ENCODE assay signal across 9 cellular contexts in genomic region chr5:140246378-140247122, GRCh38. TPM values are rescaled to one million over a fixed set of nuclear protein-coding genes. Genes with fewer than 3 reads are reported as not detected.
DNase-seq lines count a peak whose midpoint lies in the region; ATAC-seq and TF ChIP-seq lines count a peak whose summit lies in the region.
"Had no signal": no experiment of that assay in that cellular context is flagged by ENCODE, and none has a peak within 500 bp of the region (broad histone marks: within the 10 kb centered on the region; RNA-seq: fewer than 3 reads in every experiment).

No MANE protein-coding gene starts in this region.

- POLR2A ChIA-PET in CD8-positive, alpha-beta T cell (lab: Charles Lee): no interaction called here

- no peak for TF ChIP-seq CTCF in heart right ventricle (IDR thresholded peaks at IDR 0.05)
- TF ChIP-seq CTCF in CD8-positive, alpha-beta T cell (IDR thresholded peaks at IDR 0.05): no peak

- DNase-seq in ELF-1 (ENCODE audit: low read depth, low spot score) (peak; percentile 76), heart right ventricle (peak; percentile 47 to 59), renal cortical epithelial cell (ENCODE audit: low read depth) (peak; percentile 67), NCI-H82 (lab: John Stamatoyannopoulos, UW) (no peak), NCI-H128 (lab: John Stamatoyannopoulos, UW; ENCODE audit: unreplicated experiment) (no peak)
- DNase-seq in CD8-positive, alpha-beta T cell: no peak

- CTCF ChIA-PET in CD8-positive, alpha-beta T cell (lab: Charles Lee): interaction anchor here (0.6 to 14.5 kb wide), 7 partner anchors 9 to 174 kb away, joined by 3 to 337 read pairs (median 3); partner anchors contain the start of gene HBEGF

- H3K4me1 Mint-ChIP-seq in CD8-positive, alpha-beta T cell (ENCODE audit: low read depth): peaks cover 24% of the 10 kb centered on the region

- H3K4me1 ChIP-seq in heart right ventricle: peaks cover 37 to 95% (median 72%) of the 10 kb centered on the region in 9 donors
- H3K4me1 ChIP-seq in CD8-positive, alpha-beta T cell (ENCODE audit: insufficient read depth, low read length): peaks cover 14% of the 10 kb centered on the region

- H3K27ac ChIP-seq in angular gyrus (ENCODE audit: low read depth, low read length) (peak overlapping the region; percentile 32), heart right ventricle (peak overlapping the region in 9 of 10 donors; percentile 32 to 90 (median 76))
- H3K27ac ChIP-seq in CD8-positive, alpha-beta T cell (ENCODE audit: low read depth, low read length): no peak overlapping the region

- 22 to 23% methylated on average over 8 of the region's 8 CpGs for WGBS in heart right ventricle, 2 donors

- H3K27ac Mint-ChIP-seq in CD8-positive, alpha-beta T cell: no peak overlapping the region

- intact Hi-C loops in heart right ventricle (cut with DNase I): loop anchor here in 3 of 10 donors (2.0 to 10.0 kb wide), 3 partner anchors 28 to 308 kb away; partner anchors contain the start of genes PFDN1 (in 1 of the 3) and SRA1 (in 1 of the 3)
- intact Hi-C loops in CD8-positive, alpha-beta T cell (cut with DNase I, micrococcal nuclease): no loop called here

- peaks cover 33% of the 10 kb centered on the region for H3K36me3 Mint-ChIP-seq in CD8-positive, alpha-beta T cell

- no peak overlapping the region for H3K4me3 Mint-ChIP-seq in CD8-positive, alpha-beta T cell
- H3K4me3 Mint-ChIP-seq: neural crest cell had no signal

- no peaks in the 10 kb centered on the region for H3K27me3 ChIP-seq in heart right ventricle
- H3K27me3 ChIP-seq in CD8-positive, alpha-beta T cell (ENCODE audit: insufficient read depth, low read length): no peaks in the 10 kb centered on the region

- H3K4me3 ChIP-seq in heart right ventricle: no peak overlapping the region
- H3K4me3 ChIP-seq in CD8-positive, alpha-beta T cell (ENCODE audit: low read depth, low read length): no peak overlapping the region

- H3K9me3 Mint-ChIP-seq in CD8-positive, alpha-beta T cell: no peaks in the 10 kb centered on the region
- H3K9me3 Mint-ChIP-seq: neural crest cell had no signal

- H3K9me3 ChIP-seq in heart right ventricle: no peaks in the 10 kb centered on the region
- H3K9me3 ChIP-seq in CD8-positive, alpha-beta T cell (ENCODE audit: low read length): no peaks in the 10 kb centered on the region

- ATAC-seq in heart right ventricle (peak in 7 of 8 donors; percentile 36 to 77 (median 64)), HG02759 (IDR thresholded peaks at IDR 0.05; ENCODE audit: unreplicated experiment) (no peak)
- ATAC-seq in CD8-positive, alpha-beta T cell: no peak

- no peaks in the 10 kb centered on the region for H3K27me3 Mint-ChIP-seq in CD8-positive, alpha-beta T cell (ENCODE audit: low read depth)

- peaks cover 0 to 52% (median 3%) of the 10 kb centered on the region in 9 donors for H3K36me3 ChIP-seq in heart right ventricle
- no peaks in the 10 kb centered on the region for H3K36me3 ChIP-seq in CD8-positive, alpha-beta T cell (ENCODE audit: insufficient read depth, low read length)

RNA-seq across cellular contexts. Expression of gene PFDN1, which starts 56.4 kb away (rescaled TPM):
- total RNA-seq in heart right ventricle (10 to 100 TPM; 56.8 to 94.0 (median 77.0) TPM), renal cortical epithelial cell (76.4 and 107 TPM in 2 replicates)
- 100 to 1,000 TPM in 1 of 2 donors, 10 to 100 TPM in 1; 95.1 to 100 TPM for polyA plus RNA-seq in heart right ventricle
- 10 to 100 TPM; 28.4 to 30.5 TPM for total RNA-seq in CD8-positive, alpha-beta T cell

Comparison
In these comparisons a context has a peak if more than half of its experiments do, and no peak if none do; other contexts are left out.
1. DNase-seq: peak in ELF-1 (single experiment), heart right ventricle (2 of 2) and renal cortical epithelial cell (single experiment); none in NCI-H82 (single experiment), CD8-positive, alpha-beta T cell (0 of 7) and NCI-H128 (single experiment).
2. ATAC-seq: peak in heart right ventricle (7 of 8); none in CD8-positive, alpha-beta T cell (single experiment) and HG02759 (single experiment).